ENCODE assay signal across 1 cellular context in genomic region chr9:99054581-99054980, GRCh38.
TF ChIP-seq lines count a peak whose summit lies in the region.

No MANE protein-coding gene starts in this region.

TF ChIP-seq in IMR-90, 13 proteins besides CTCF, POLR2A, EP300 and RAD21:
- TF ChIP-seq MAFK (IDR thresholded peaks at IDR 0.05; ENCODE audit: low read depth, low read length) (no peak), BHLHE40 (IDR thresholded peaks at IDR 0.05; ENCODE audit: low read depth, low read length) (no peak), NFE2L2 (IDR thresholded peaks at IDR 0.05; ENCODE audit: low read depth, low read length) (no peak), USF2 (IDR thresholded peaks at IDR 0.05; ENCODE audit: low read depth, low read length) (no peak), CHD1 (IDR thresholded peaks at IDR 0.05; ENCODE audit: low read depth, low read length) (no peak), RCOR1 (IDR thresholded peaks at IDR 0.05; ENCODE audit: insufficient replicate concordance, low read length) (no peak), SMC3 (IDR thresholded peaks at IDR 0.05; ENCODE audit: low read depth, low read length) (no peak), CEBPB (IDR thresholded peaks at IDR 0.05; ENCODE audit: low read depth, low read length) (no peak), MXI1 (IDR thresholded peaks at IDR 0.05; ENCODE audit: borderline replicate concordance, low read depth, low read length) (no peak), ELK1 (IDR thresholded peaks at IDR 0.05; ENCODE audit: borderline replicate concordance, low read depth, low read length) (no peak), MAZ (IDR thresholded peaks at IDR 0.05; ENCODE audit: borderline replicate concordance, low read depth, low read length) (no peak), FOS (IDR thresholded peaks at IDR 0.05; ENCODE audit: low read depth, low read length) (no peak), RFX5 (IDR thresholded peaks at IDR 0.05; ENCODE audit: low read depth, low read length) (no peak)
